1 cellular context compared by ENCODE assay signal in genomic region chr1:154404984-154405761, GRCh38.
TF ChIP-seq lines count a peak whose summit lies in the region.

TSS of gene IL6R (plus strand) at chr1:154405343. CDS start at chr1:154405630, 287 bp downstream.

TF ChIP-seq in IMR-90, 13 proteins besides CTCF, POLR2A, EP300 and RAD21 (continued from another document):
- no peak for TF ChIP-seq ELK1 (IDR thresholded peaks at IDR 0.05; ENCODE audit: borderline replicate concordance, low read depth, low read length)
- peak; percentile 64 for TF ChIP-seq BHLHE40 (IDR thresholded peaks at IDR 0.05; ENCODE audit: low read depth, low read length)
- peak; percentile 27; the same call in 1 of the 2 replicates for TF ChIP-seq SMC3 (IDR thresholded peaks at IDR 0.05; ENCODE audit: low read depth, low read length)
- 0 out of 2 replicates have a peak, but pooled peaks have one; percentile 11 for TF ChIP-seq CHD1 (IDR thresholded peaks at IDR 0.05; ENCODE audit: low read depth, low read length)
- TF ChIP-seq MAFK (IDR thresholded peaks at IDR 0.05; ENCODE audit: low read depth, low read length): no peak
- peak; percentile 90; the same call in 1 of the 2 replicates for TF ChIP-seq MXI1 (IDR thresholded peaks at IDR 0.05; ENCODE audit: borderline replicate concordance, low read depth, low read length)
- peak; percentile 100 for TF ChIP-seq CEBPB (IDR thresholded peaks at IDR 0.05; ENCODE audit: low read depth, low read length)
TF ChIP-seq in IMR-90: peak in this region for 9.
